ENCODE assay signal across 16 cellular contexts in the genomic region with DNA sequence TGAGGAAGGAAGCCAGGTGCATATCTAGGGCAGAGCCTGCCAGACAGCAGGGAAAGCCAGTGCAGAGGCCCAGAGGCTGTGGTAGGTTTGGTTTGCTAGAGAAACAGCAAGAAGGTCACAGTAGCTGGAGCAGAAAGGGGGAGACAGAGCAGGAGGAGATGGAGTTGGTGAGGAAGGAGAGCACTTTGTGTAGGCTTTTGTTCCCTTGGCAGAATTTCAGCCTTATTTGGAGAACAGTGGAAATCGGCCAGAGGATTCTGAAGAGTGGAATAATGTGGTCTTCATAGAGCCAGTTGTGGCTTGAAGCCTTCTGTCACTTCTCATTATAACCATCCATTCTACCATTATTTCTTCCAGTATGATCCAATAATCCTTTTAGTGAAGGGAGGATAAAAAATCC.
"Had no signal": no experiment of that assay in that cellular context is flagged by ENCODE, and none has a peak within 500 bp of the region (broad histone marks: within the 10 kb centered on the region; RNA-seq: fewer than 3 reads in every experiment).

No MANE protein-coding gene starts in this region.

- DNase-seq: activated CD8-positive, alpha-beta memory T cell treated with anti-CD3 and anti-CD28 coated beads, Interleukin-2, amount 50 U/mL, for 48 hours; activated CD8-positive, alpha-beta T cell treated with anti-CD3 and anti-CD28 coated beads, Interleukin-2, amount 10 ng/mL, durations not matched to agents 7 days and 5 days; activated naive CD4-positive, alpha-beta T cell; activated naive CD8-positive, alpha-beta T cell treated with anti-CD3 and anti-CD28 coated beads, Interleukin-2, amount 10 ng/mL, durations not matched to agents 7 days and 5 days; gastrocnemius medialis; islet precursor cell; left lung; naive thymus-derived CD8-positive, alpha-beta T cell; pancreas; stimulated activated CD4-positive, alpha-beta T cell treated with anti-CD3 and anti-CD28 coated beads, Interleukin-2, amount 100 ng/mL, for 48 hours; T-cell; T-helper 9 cell; thyroid gland; WERI-Rb-1 had no signal

- FAIRE-seq: pancreas, urothelium cell line had no signal

- ATAC-seq: activated CD8-positive, alpha-beta T cell treated with anti-CD3 and anti-CD28 coated beads, Interleukin-2, amount 10 ng/mL, durations not matched to agents 7 days and 5 days; gastrocnemius medialis; left lung; naive thymus-derived CD8-positive, alpha-beta T cell; pancreas; stimulated activated memory B cell treated with anti-CD40 and anti-IgM and Interleukin-4, amounts not matched to agents 10 μg/mL and 1 μg/mL and 100 μg/mL, for 72 hours; T-cell had no signal

- H3K4me3 ChIP-seq: gastrocnemius medialis, left lung, pancreas, thyroid gland had no signal
